Comparison of ENCODE assay signal across 8 cellular contexts in the genomic region with DNA sequence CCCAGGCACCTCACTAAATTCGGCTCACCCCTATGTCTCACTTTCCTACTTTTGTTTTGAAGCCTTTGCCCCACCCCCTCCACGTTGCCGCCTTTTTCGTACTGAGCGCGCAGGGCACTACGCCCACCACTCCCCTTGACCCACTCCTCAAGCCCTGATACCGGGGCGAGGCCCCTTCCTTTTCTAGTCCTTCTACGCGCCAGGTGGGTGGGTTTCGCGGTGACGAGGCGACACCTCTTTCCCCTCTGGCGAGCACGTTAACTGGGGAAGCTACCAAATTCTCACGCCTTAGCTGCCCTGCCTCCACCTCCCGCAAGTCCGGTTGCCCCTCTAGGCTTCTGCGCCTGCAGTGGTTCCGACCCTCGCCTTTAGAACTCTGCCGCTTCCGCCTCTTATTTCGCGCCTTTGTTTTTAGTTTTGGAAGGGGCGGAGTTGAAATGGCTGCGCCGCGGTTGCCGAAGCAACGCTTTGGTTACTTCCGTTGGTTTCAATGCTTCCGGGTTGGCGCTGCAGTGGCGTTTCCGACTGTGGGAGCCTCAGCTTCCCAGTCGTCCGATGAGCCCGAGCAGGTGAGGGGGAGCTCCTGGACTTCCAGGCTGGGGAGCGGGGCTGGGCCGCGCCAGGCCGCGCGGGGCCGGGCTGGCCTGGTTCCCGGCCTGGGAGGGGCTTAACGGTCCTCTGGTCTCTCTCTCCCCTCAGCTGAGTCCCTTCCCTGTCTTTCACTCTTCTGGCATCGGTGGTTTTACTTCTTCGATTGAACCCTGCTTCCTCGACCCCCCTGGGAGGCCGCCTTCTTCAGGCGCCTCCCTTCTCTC. TPM values are rescaled to one million over a fixed set of nuclear protein-coding genes. Genes with fewer than 3 reads are reported as not detected.
A peak's percentile ranks its signal among the peaks of the same experiment; 100 is the strongest.
DNase-seq lines count a peak whose midpoint lies in the region; FAIRE-seq and TF ChIP-seq lines count a peak whose summit lies in the region.

A gene with protein sequence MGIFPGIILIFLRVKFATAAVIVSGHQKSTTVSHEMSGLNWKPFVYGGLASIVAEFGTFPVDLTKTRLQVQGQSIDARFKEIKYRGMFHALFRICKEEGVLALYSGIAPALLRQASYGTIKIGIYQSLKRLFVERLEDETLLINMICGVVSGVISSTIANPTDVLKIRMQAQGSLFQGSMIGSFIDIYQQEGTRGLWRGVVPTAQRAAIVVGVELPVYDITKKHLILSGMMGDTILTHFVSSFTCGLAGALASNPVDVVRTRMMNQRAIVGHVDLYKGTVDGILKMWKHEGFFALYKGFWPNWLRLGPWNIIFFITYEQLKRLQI (plus strand): TSS at position 512 of the 815 bp plus-strand sequence. CDS start 360 bp downstream, outside the sequence.

- no peaks in the 10 kb centered on the region for H3K9me3 Mint-ChIP-seq in neural crest cell

- no peaks in the 10 kb centered on the region for H3K9me3 ChIP-seq in ES-I3 (ENCODE audit: control insufficient read depth, insufficient read depth, low read length)

- FAIRE-seq in H54 (lab: Jason Lieb, UNC) = peak; percentile 78

- no peaks in the 10 kb centered on the region for H3K27me3 Mint-ChIP-seq in neural crest cell (ENCODE audit: low read depth)

- H3K9ac ChIP-seq in ES-I3 (ENCODE audit: low read depth, low read length) = peak within 1 kb of the TSS; percentile 58

- H3K36me3 Mint-ChIP-seq in neural crest cell (ENCODE audit: low read depth) = no peaks in the 10 kb centered on the region

- peaks cover 35% of the 10 kb centered on the region for H3K4me1 Mint-ChIP-seq in neural crest cell

- no peaks in the 10 kb centered on the region for H3K36me3 ChIP-seq in ES-I3 (ENCODE audit: insufficient read depth, low read length)

- no peak for TF ChIP-seq CTCF in fibroblast of villous mesenchyme (IDR thresholded peaks at IDR 0.05; ENCODE audit: insufficient read depth, low read depth, low read length)
- no peak for TF ChIP-seq CTCF in neural crest cell (conservative IDR thresholded peaks at IDR 0.05)

- DNase-seq in H54 (ENCODE audit: insufficient read length, low spot score) (peak; percentile 49), LoVo (ENCODE audit: low spot score) (peak; percentile 73), SHP77 (lab: John Stamatoyannopoulos, UW) (peak; percentile 70 to 79), fibroblast of villous mesenchyme (ENCODE audit: low read depth) (peak; percentile 71), neural crest cell (ENCODE audit: low read depth, low spot score) (peak; percentile 32), stromal cell of bone marrow (ENCODE audit: low read depth) (peak; percentile 49)
- peak; percentile 41 for DNase-seq in activated T-helper 9 cell treated with anti-CD3 and anti-CD28 coated beads, Interleukin-2, amount 50 U/mL, for 16 hours (ENCODE audit: low read depth)

- peak within 1 kb of the TSS; percentile 95 for H3K4me3 Mint-ChIP-seq in neural crest cell

- TF ChIP-seq POLR2A in H54 (IDR thresholded peaks at IDR 0.05; ENCODE audit: low read depth, low read length) = peak; percentile 61

- peak within 1 kb of the TSS; percentile 80 for H3K4me3 ChIP-seq in fibroblast of villous mesenchyme (ENCODE audit: low read depth, low read length)

- peaks cover 23% of the 10 kb centered on the region for H3K4me1 ChIP-seq in ES-I3 (ENCODE audit: insufficient read depth, low read length)

- H3K27ac Mint-ChIP-seq in neural crest cell (ENCODE audit: unreplicated experiment) = peak within 1 kb of the TSS; percentile 96

RNA-seq across cellular contexts. Expression of the gene that starts here (rescaled TPM):
- 12.5 and 12.9 TPM in 2 replicates for total RNA-seq in fibroblast of villous mesenchyme
- 18.5 and 20.2 TPM in 2 replicates for total RNA-seq in neural crest cell

Comparison
In these comparisons a context has a peak if more than half of its experiments do, and no peak if none do; other contexts are left out.
1. Peak in every context shown above with its lines: DNase-seq and H3K4me3 ChIP-seq.